ENCODE assay signal across 17 cellular contexts in the genomic region with DNA sequence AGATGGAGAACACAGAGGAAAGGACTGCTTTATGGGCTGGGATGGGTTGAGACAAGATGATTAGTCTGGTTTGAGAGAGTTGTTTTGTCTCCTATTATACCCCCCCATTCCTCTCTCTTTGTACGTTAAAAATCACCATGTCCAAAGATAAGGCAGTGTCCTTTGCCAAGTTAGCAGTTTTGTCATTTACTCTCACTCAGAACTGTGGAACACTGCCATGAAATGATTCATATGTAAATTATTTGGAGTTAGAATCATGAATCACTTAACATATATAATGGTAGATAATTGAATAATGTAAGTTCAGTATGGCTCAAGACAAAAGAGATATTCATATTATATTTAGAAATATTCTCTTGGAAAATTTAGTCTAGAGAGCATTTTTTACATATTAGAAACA.
DNase-seq lines count a peak whose midpoint lies in the region; ATAC-seq, FAIRE-seq and TF ChIP-seq lines count a peak whose summit lies in the region.
"Had no signal": no experiment of that assay in that cellular context is flagged by ENCODE, and none has a peak within 500 bp of the region (broad histone marks: within the 10 kb centered on the region; RNA-seq: fewer than 3 reads in every experiment).

No MANE protein-coding gene starts in this region.

- H3K4me3 Mint-ChIP-seq in mesothelial cell of epicardium: no peak overlapping the region
- H3K4me3 Mint-ChIP-seq: CD8-positive, alpha-beta T cell had no signal

- no peaks in the 10 kb centered on the region for H3K9me3 ChIP-seq in PC-3 (ENCODE audit: low read length)
- H3K9me3 ChIP-seq: neutrophil had no signal

- ATAC-seq in PC-3 (peak; percentile 27), HG03039 (IDR thresholded peaks at IDR 0.05; ENCODE audit: unreplicated experiment) (no peak), HG03571 (IDR thresholded peaks at IDR 0.05; ENCODE audit: unreplicated experiment) (no peak)
- ATAC-seq: CD8-positive, alpha-beta T cell had no signal

- no peak for FAIRE-seq in bronchial epithelial cell (lab: Jason Lieb, UNC)

- H3K4me3 ChIP-seq in PC-3 (ENCODE audit: low read length) (no peak overlapping the region), bronchial epithelial cell (ENCODE audit: low read depth, low read length) (no peak overlapping the region)
- H3K4me3 ChIP-seq: cardiac muscle cell had no signal

- H3K27me3 Mint-ChIP-seq in mesothelial cell of epicardium (ENCODE audit: low read depth): no peaks in the 10 kb centered on the region

- intact Hi-C loops in PC-3 (cut with micrococcal nuclease): loop anchor here (1.0 kb wide), 1 partner anchor 8 kb away; no protein-coding TSS in a partner anchor

- DNase-seq in ELR (ENCODE audit: low read depth) (peak; percentile 90), PC-3 (peak; percentile 83), bronchial epithelial cell (ENCODE audit: low read depth) (peak; percentile 88), mesothelial cell of epicardium (ENCODE audit: low spot score in 2 of 2, unreplicated experiment in 2 of 2) (no peak), GM19240 (ENCODE audit: insufficient read length, low spot score) (no peak), NCI-H748 (lab: John Stamatoyannopoulos, UW; ENCODE audit: unreplicated experiment) (no peak)
- DNase-seq: activated CD4-positive, alpha-beta T cell treated with anti-CD3 and anti-CD28 coated beads, Interleukin-2, amount 50 U/mL, for 4 hours; CD8-positive, alpha-beta T cell; mesendoderm; NCI-H1092 treated with DMSO at 0.1 percent for 48 hours; RPMI8226; T-helper 9 cell had no signal

- H3K36me3 Mint-ChIP-seq in mesothelial cell of epicardium: peaks cover 34% of the 10 kb centered on the region
- H3K36me3 Mint-ChIP-seq: CD8-positive, alpha-beta T cell had no signal

- H4K20me1 ChIP-seq in PC-3 (ENCODE audit: low read length): no peaks in the 10 kb centered on the region

- H3K27ac Mint-ChIP-seq in mesothelial cell of epicardium: peak overlapping the region; percentile 17
- H3K27ac Mint-ChIP-seq: activated T-helper 2 cell treated with anti-CD3 and anti-CD28 coated beads, Interferon-gamma antibody, Interleukin-2, Interleukin-4, amounts not matched to agents 10 μg/mL and 5 μg/mL and 100 μg/mL, durations not matched to agents 14 hours and 24 hours and 36 hours; CD8-positive, alpha-beta T cell had no signal

- H3K4me2 ChIP-seq in PC-3 (ENCODE audit: low read length): 0 out of 2 replicates have a peak overlapping the region, but pooled peaks have one; percentile 14

- no peaks in the 10 kb centered on the region for H3F3A ChIP-seq in PC-3 (ENCODE audit: low read length, unreplicated experiment)

- CTCF ChIA-PET in PC-3 (lab: Charles Lee): no interaction called here

- H3K9me2 ChIP-seq in PC-3 (replicated peaks; ENCODE audit: low read length): no peaks in the 10 kb centered on the region

- H2AFZ ChIP-seq in PC-3 (ENCODE audit: low read length): no peak overlapping the region

- H3K36me3 ChIP-seq in PC-3 (ENCODE audit: low read depth, low read length): no peaks in the 10 kb centered on the region
- H3K36me3 ChIP-seq in bronchial epithelial cell (ENCODE audit: control insufficient read depth, insufficient read depth, low read length): no peaks in the 10 kb centered on the region
- H3K36me3 ChIP-seq: cardiac muscle cell, neutrophil had no signal

- H3K27ac ChIP-seq in PC-3 (ENCODE audit: low read length): peak overlapping the region; percentile 49
- H3K27ac ChIP-seq: cardiac muscle cell, neutrophil had no signal

- POLR2A ChIA-PET in PC-3 (lab: Charles Lee; ENCODE audit: unreplicated experiment): no interaction called here

- no peaks in the 10 kb centered on the region for H3K79me2 ChIP-seq in PC-3 (ENCODE audit: low read length)

- H3K9me3 Mint-ChIP-seq in mesothelial cell of epicardium: no peaks in the 10 kb centered on the region
- H3K9me3 Mint-ChIP-seq: activated T-helper 2 cell treated with anti-CD3 and anti-CD28 coated beads, Interferon-gamma antibody, Interleukin-2, Interleukin-4, amounts not matched to agents 10 μg/mL and 5 μg/mL and 100 μg/mL, durations not matched to agents 14 hours and 24 hours and 36 hours; CD8-positive, alpha-beta T cell had no signal

- peaks cover 49% of the 10 kb centered on the region for H3K4me1 Mint-ChIP-seq in mesothelial cell of epicardium

- peaks cover 22% of the 10 kb centered on the region for H3K4me1 ChIP-seq in PC-3 (ENCODE audit: insufficient read depth, low read length)

- H3K9ac ChIP-seq in PC-3 (ENCODE audit: low read length): no peak overlapping the region

- BruUV-seq in PC-3 (replicated peaks; lab: Mats Ljungman, UMichigan): no TSS peak

- TF ChIP-seq CTCF in PC-3 (conservative IDR thresholded peaks at IDR 0.05; ENCODE audit: low read depth, low read length) (no peak), bronchial epithelial cell (IDR thresholded peaks at IDR 0.05; ENCODE audit: insufficient read depth, low read length, severe bottlenecking) (no peak), mesothelial cell of epicardium (IDR thresholded peaks at IDR 0.05; ENCODE audit: unreplicated experiment) (no peak)

- no peaks in the 10 kb centered on the region for H3K27me3 ChIP-seq in PC-3 (ENCODE audit: low read length)
- peaks cover 2% of the 10 kb centered on the region for H3K27me3 ChIP-seq in bronchial epithelial cell (ENCODE audit: control insufficient read depth, insufficient read depth, low read length)
- H3K27me3 ChIP-seq: cardiac muscle cell, neutrophil had no signal

Comparison
In these comparisons a context has a peak if more than half of its experiments do, and no peak if none do; other contexts are left out.
1. DNase-seq: peak in ELR (single experiment), PC-3 (single experiment) and bronchial epithelial cell (single experiment); none in mesothelial cell of epicardium (0 of 2), GM19240 (single experiment) and NCI-H748 (single experiment).